ENCODE assay signal across 2 cellular contexts in genomic region chrX:33156152-33156726, GRCh38.
TF ChIP-seq lines count a peak whose summit lies in the region.

No MANE protein-coding gene starts in this region.

TF ChIP-seq in A549, 52 proteins besides CTCF, POLR2A, EP300 and RAD21:
- TF ChIP-seq ZNF302 (CRISPR knock-in tag; IDR thresholded peaks at IDR 0.05) (no peak), PHF8 (IDR thresholded peaks at IDR 0.05; ENCODE audit: borderline replicate concordance, low read depth) (no peak), SREBF2 (IDR thresholded peaks at IDR 0.05) (no peak), JUN (IDR thresholded peaks at IDR 0.05) (no peak)
- TF ChIP-seq, protein P1, sequence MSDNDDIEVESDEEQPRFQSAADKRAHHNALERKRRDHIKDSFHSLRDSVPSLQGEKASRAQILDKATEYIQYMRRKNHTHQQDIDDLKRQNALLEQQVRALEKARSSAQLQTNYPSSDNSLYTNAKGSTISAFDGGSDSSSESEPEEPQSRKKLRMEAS (IDR thresholded peaks at IDR 0.05), result no peak

TF ChIP-seq in H1, 55 proteins besides CTCF, POLR2A, EP300 and RAD21:
- TF ChIP-seq FOSL1 (IDR thresholded peaks at IDR 0.05; ENCODE audit: insufficient read depth, low read depth, low read length) (no peak), BACH1 (IDR thresholded peaks at IDR 0.05; ENCODE audit: low read length) (no peak), SUZ12 (IDR thresholded peaks at IDR 0.05; ENCODE audit: low read length) (no peak), RFX5 (IDR thresholded peaks at IDR 0.05; ENCODE audit: borderline replicate concordance, low read depth, low read length) (no peak), CHD2 (IDR thresholded peaks at IDR 0.05; ENCODE audit: low read length) (no peak), GTF2F1 (IDR thresholded peaks at IDR 0.05; ENCODE audit: borderline replicate concordance, low read depth, low read length) (no peak)
- TF ChIP-seq, protein P2, sequence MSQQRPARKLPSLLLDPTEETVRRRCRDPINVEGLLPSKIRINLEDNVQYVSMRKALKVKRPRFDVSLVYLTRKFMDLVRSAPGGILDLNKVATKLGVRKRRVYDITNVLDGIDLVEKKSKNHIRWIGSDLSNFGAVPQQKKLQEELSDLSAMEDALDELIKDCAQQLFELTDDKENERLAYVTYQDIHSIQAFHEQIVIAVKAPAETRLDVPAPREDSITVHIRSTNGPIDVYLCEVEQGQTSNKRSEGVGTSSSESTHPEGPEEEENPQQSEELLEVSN (IDR thresholded peaks at IDR 0.05), result no peak
- TF ChIP-seq, protein P3, sequence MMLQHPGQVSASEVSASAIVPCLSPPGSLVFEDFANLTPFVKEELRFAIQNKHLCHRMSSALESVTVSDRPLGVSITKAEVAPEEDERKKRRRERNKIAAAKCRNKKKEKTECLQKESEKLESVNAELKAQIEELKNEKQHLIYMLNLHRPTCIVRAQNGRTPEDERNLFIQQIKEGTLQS (IDR thresholded peaks at IDR 0.05; ENCODE audit: insufficient read depth, low read depth, low read length), result no peak
